7 cellular contexts compared by ENCODE assay signal in genomic region chr6:7107578-7108195, GRCh38. TPM values are rescaled to one million over a fixed set of nuclear protein-coding genes. Genes with fewer than 3 reads are reported as not detected.
A peak's percentile ranks its signal among the peaks of the same experiment; 100 is the strongest.
DNase-seq lines count a peak whose midpoint lies in the region; ATAC-seq and TF ChIP-seq lines count a peak whose summit lies in the region.

Gene RREB1 (plus strand): TSS chr6:7107961. CDS start chr6:7181912, 73,951 bp downstream.

- ATAC-seq in GM18498 (IDR thresholded peaks at IDR 0.05; ENCODE audit: unreplicated experiment) (peak; percentile 67), HG02610 (IDR thresholded peaks at IDR 0.05; ENCODE audit: unreplicated experiment) (peak; percentile 59)

- H3K4me3 ChIP-seq in WI38 (ENCODE audit: low read depth, low read length): peak within 1 kb of the TSS; percentile 93
- peak within 1 kb of the TSS; percentile 65 for H3K4me3 ChIP-seq in kidney epithelial cell (ENCODE audit: low read depth, low read length)

- TF ChIP-seq CTCF in WI38 (IDR thresholded peaks at IDR 0.05; ENCODE audit: low read depth, low read length) (no peak), kidney epithelial cell (IDR thresholded peaks at IDR 0.05; ENCODE audit: insufficient read depth, low read length, poor library complexity, severe bottlenecking) (no peak)

- DNase-seq in NCI-H1694 (lab: John Stamatoyannopoulos, UW) (peak; percentile 30), cerebellar cortex (ENCODE audit: low spot score) (peak; percentile 46), kidney epithelial cell (ENCODE audit: low read depth) (no peak)
- peak; percentile 63 to 68 for DNase-seq in stimulated activated CD4-positive, alpha-beta T cell treated with anti-CD3 and anti-CD28 coated beads, Interleukin-2, amount 100 ng/mL, for 24 hours

- no peaks in the 10 kb centered on the region for H3K36me3 ChIP-seq in kidney epithelial cell (ENCODE audit: control insufficient read depth, insufficient read depth, low read length)

- H3K27me3 ChIP-seq in kidney epithelial cell (ENCODE audit: control insufficient read depth, insufficient read depth, low read length): no peaks in the 10 kb centered on the region

RNA-seq across cellular contexts. Expression of gene RREB1, which starts in this region (rescaled TPM):
- total RNA-seq in kidney epithelial cell: 29.3 and 30.3 TPM in 2 replicates
